34 cellular contexts compared by ENCODE assay signal in the genomic region with DNA sequence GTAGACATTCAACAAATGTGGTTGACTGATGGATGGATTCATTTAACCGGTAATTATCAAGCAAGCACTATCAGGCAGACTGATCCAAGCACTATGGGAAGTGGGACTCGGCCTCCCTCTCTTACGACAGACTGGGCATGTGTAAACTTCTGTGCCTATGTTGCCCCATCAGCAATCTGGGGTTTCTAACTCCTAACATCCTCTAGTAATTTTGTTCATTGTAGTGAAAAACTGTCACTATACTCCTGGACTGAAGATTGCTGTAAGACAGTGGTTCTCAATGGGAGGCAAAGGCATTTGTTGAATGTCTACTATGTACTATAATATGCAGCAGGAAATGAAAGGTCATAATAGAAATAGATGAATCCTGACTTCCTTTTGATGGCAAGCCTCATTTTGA. TPM values are rescaled to one million over a fixed set of nuclear protein-coding genes. Genes with fewer than 3 reads are reported as not detected.
DNase-seq lines count a peak whose midpoint lies in the region; ATAC-seq, FAIRE-seq and TF ChIP-seq lines count a peak whose summit lies in the region.
"Had no signal": no experiment of that assay in that cellular context is flagged by ENCODE, and none has a peak within 500 bp of the region (broad histone marks: within the 10 kb centered on the region; RNA-seq: fewer than 3 reads in every experiment).

No MANE protein-coding gene starts in this region.

- H4K20me1 ChIP-seq in astrocyte (ENCODE audit: insufficient read depth, low read length) = no peaks in the 10 kb centered on the region

- H3K4me1 Mint-ChIP-seq in astrocyte (ENCODE audit: low read depth, unreplicated experiment) = peaks cover 26% of the 10 kb centered on the region
- H3K4me1 Mint-ChIP-seq in CD8-positive, alpha-beta memory T cell = peaks cover 7 to 32% (median 16%) of the 10 kb centered on the region in 3 donors
- peaks cover 28% of the 10 kb centered on the region for H3K4me1 Mint-ChIP-seq in activated T-helper 1 cell treated with anti-CD3 and anti-CD28 coated beads, Interleukin-12 subunit alpha, Interleukin-12 subunit beta, Interleukin-2, Interleukin-4 antibody, amounts not matched to agents 30 ng/mL and 10 ng/mL and 1 ng/mL, durations not matched to agents 14 hours and 24 hours and 36 hours (ENCODE audit: low read depth)

- no peaks in the 10 kb centered on the region for H3K9me3 Mint-ChIP-seq in astrocyte (ENCODE audit: unreplicated experiment)
- H3K9me3 Mint-ChIP-seq in CD8-positive, alpha-beta memory T cell = no peaks in the 10 kb centered on the region
- no peaks in the 10 kb centered on the region for H3K9me3 Mint-ChIP-seq in activated T-helper 1 cell treated with anti-CD3 and anti-CD28 coated beads, Interleukin-12 subunit alpha, Interleukin-12 subunit beta, Interleukin-2, Interleukin-4 antibody, amounts not matched to agents 30 ng/mL and 10 ng/mL and 1 ng/mL, durations not matched to agents 14 hours and 24 hours and 36 hours
- H3K9me3 Mint-ChIP-seq: activated CD4-positive, alpha-beta T cell treated with anti-CD3 and anti-CD28 coated beads, Interleukin-2, amount 10 ng/mL, durations not matched to agents 24 days and 14 days; HFFc6; mesothelial cell of epicardium; naive B cell; WTC11 had no signal

- FAIRE-seq in H54 (lab: Jason Lieb, UNC) = peak; percentile 87
- FAIRE-seq in astrocyte (lab: Jason Lieb, UNC) = peak; percentile 81
- FAIRE-seq: kidney had no signal

- H3K27ac ChIP-seq in astrocyte (ENCODE audit: low read depth, low read length) = no peak overlapping the region
- peak overlapping the region; percentile 49 for H3K27ac ChIP-seq in neutrophil
- no peak overlapping the region for H3K27ac ChIP-seq in CD8-positive, alpha-beta memory T cell (ENCODE audit: low read depth, low read length)
- H3K27ac ChIP-seq: ascending aorta, cardiac muscle cell, coronary artery, tibial artery had no signal

- no peak overlapping the region for H3K4me3 Mint-ChIP-seq in astrocyte (ENCODE audit: unreplicated experiment)
- H3K4me3 Mint-ChIP-seq in CD8-positive, alpha-beta memory T cell = no peak overlapping the region
- H3K4me3 Mint-ChIP-seq in activated T-helper 1 cell treated with anti-CD3 and anti-CD28 coated beads, Interleukin-12 subunit alpha, Interleukin-12 subunit beta, Interleukin-2, Interleukin-4 antibody, amounts not matched to agents 30 ng/mL and 10 ng/mL and 1 ng/mL, durations not matched to agents 14 hours and 24 hours and 36 hours = no peak overlapping the region
- H3K4me3 Mint-ChIP-seq: activated CD4-positive, alpha-beta T cell treated with anti-CD3 and anti-CD28 coated beads, Interleukin-2, amount 10 ng/mL, durations not matched to agents 24 days and 14 days; HFFc6; mesothelial cell of epicardium; naive B cell; WTC11 had no signal

- no peaks in the 10 kb centered on the region for H3K36me3 Mint-ChIP-seq in astrocyte (ENCODE audit: low read depth, unreplicated experiment)
- no peaks in the 10 kb centered on the region for H3K36me3 Mint-ChIP-seq in CD8-positive, alpha-beta memory T cell
- no peaks in the 10 kb centered on the region for H3K36me3 Mint-ChIP-seq in activated T-helper 1 cell treated with anti-CD3 and anti-CD28 coated beads, Interleukin-12 subunit alpha, Interleukin-12 subunit beta, Interleukin-2, Interleukin-4 antibody, amounts not matched to agents 30 ng/mL and 10 ng/mL and 1 ng/mL, durations not matched to agents 14 hours and 24 hours and 36 hours (ENCODE audit: low read depth)
- H3K36me3 Mint-ChIP-seq: mesothelial cell of epicardium, naive B cell, WTC11 had no signal

- H3K27me3 Mint-ChIP-seq in astrocyte (ENCODE audit: low read depth, unreplicated experiment) = no peaks in the 10 kb centered on the region
- peaks cover 0 to 3% of the 10 kb centered on the region in 2 donors for H3K27me3 Mint-ChIP-seq in CD8-positive, alpha-beta memory T cell
- no peaks in the 10 kb centered on the region for H3K27me3 Mint-ChIP-seq in activated T-helper 1 cell treated with anti-CD3 and anti-CD28 coated beads, Interleukin-12 subunit alpha, Interleukin-12 subunit beta, Interleukin-2, Interleukin-4 antibody, amounts not matched to agents 30 ng/mL and 10 ng/mL and 1 ng/mL, durations not matched to agents 14 hours and 24 hours and 36 hours (ENCODE audit: insufficient read depth)
- H3K27me3 Mint-ChIP-seq: naive B cell had no signal

- H2AFZ ChIP-seq in astrocyte (ENCODE audit: low read depth, low read length) = no peak overlapping the region

- peak; percentile 45 for DNase-seq in CD1c-positive myeloid dendritic cell (ENCODE audit: extremely low spot score)
- no peak for DNase-seq in H54 (ENCODE audit: insufficient read length, low spot score)
- no peak for DNase-seq in astrocyte (ENCODE audit: low read depth)
- DNase-seq in CD8-positive, alpha-beta memory T cell = no peak
- no peak for DNase-seq in activated T-helper 1 cell treated with anti-CD3 and anti-CD28 coated beads, Interleukin-12 subunit alpha, Interleukin-12 subunit beta, Interleukin-2, Interleukin-4 antibody, amounts not matched to agents 30 ng/mL and 10 ng/mL and 1 ng/mL, durations not matched to agents 14 hours and 24 hours and 36 hours (ENCODE audit: low spot score)
- DNase-seq: activated CD4-positive, alpha-beta T cell treated with anti-CD3 and anti-CD28 coated beads, Interleukin-2, amount 10 ng/mL, durations not matched to agents 24 days and 14 days; activated gamma-delta T cell; activated T-cell treated with anti-CD3 and anti-CD28 coated beads, Interleukin-2, amount 50 U/mL, for 1 hour; C1 segment of cervical spinal cord; DMS79 treated with DMSO at 0.1 percent for 48 hours; effector memory CD4-positive, alpha-beta T cell; GF-D8; GOT3; HFFc6; KG1; kidney; naive B cell; NCI-H1417; NCI-H2029; NCI-H526; right cardiac atrium; SHP77; stimulated activated CD4-positive, alpha-beta T cell treated with anti-CD3 and anti-CD28 coated beads, Interleukin-12 subunit alpha, Interleukin-12 subunit beta, amount 100 ng/mL, for 4 hours; stimulated activated CD4-positive, alpha-beta T cell treated with anti-CD3 and anti-CD28 coated beads, Interleukin-2, amount 100 ng/mL, for 48 hours; SW 1271; tibial artery had no signal

- intact Hi-C loops in activated T-helper 1 cell treated with anti-CD3 and anti-CD28 coated beads, Interleukin-12 subunit alpha, Interleukin-12 subunit beta, Interleukin-2, Interleukin-4 antibody, amounts not matched to agents 30 ng/mL and 10 ng/mL and 1 ng/mL, durations not matched to agents 14 hours and 24 hours and 36 hours (cut with micrococcal nuclease) = no loop called here

- H3K27ac Mint-ChIP-seq in astrocyte (ENCODE audit: unreplicated experiment) = no peak overlapping the region
- peak overlapping the region in 1 of 8 donors; percentile 27 for H3K27ac Mint-ChIP-seq in CD8-positive, alpha-beta memory T cell
- no peak overlapping the region for H3K27ac Mint-ChIP-seq in activated T-helper 1 cell treated with anti-CD3 and anti-CD28 coated beads, Interleukin-12 subunit alpha, Interleukin-12 subunit beta, Interleukin-2, Interleukin-4 antibody, amounts not matched to agents 30 ng/mL and 10 ng/mL and 1 ng/mL, durations not matched to agents 14 hours and 24 hours and 36 hours
- H3K27ac Mint-ChIP-seq: activated CD4-positive, alpha-beta T cell treated with anti-CD3 and anti-CD28 coated beads, Interleukin-2, amount 10 ng/mL, durations not matched to agents 24 days and 14 days; HFFc6; mesothelial cell of epicardium; WTC11 had no signal

- no peaks in the 10 kb centered on the region for H3K79me2 ChIP-seq in astrocyte (ENCODE audit: insufficient read depth, low read length)

- no peaks in the 10 kb centered on the region for H3K27me3 ChIP-seq in astrocyte (ENCODE audit: insufficient read depth, low read length)
- H3K27me3 ChIP-seq in neutrophil = no peaks in the 10 kb centered on the region
- H3K27me3 ChIP-seq in CD8-positive, alpha-beta memory T cell (ENCODE audit: insufficient read depth, low read length, poor library complexity, severe bottlenecking) = no peaks in the 10 kb centered on the region
- H3K27me3 ChIP-seq: ascending aorta, cardiac muscle cell, tibial artery had no signal

- H3K9me3 ChIP-seq in astrocyte (ENCODE audit: insufficient read depth, low read depth, low read length) (no peaks in the 10 kb centered on the region), neutrophil (no peaks in the 10 kb centered on the region)
- H3K9me3 ChIP-seq in CD8-positive, alpha-beta memory T cell (ENCODE audit: low read length) = no peaks in the 10 kb centered on the region
- H3K9me3 ChIP-seq: ascending aorta, tibial artery had no signal

- POLR2A ChIA-PET in CD8-positive, alpha-beta memory T cell (lab: Charles Lee) = no interaction called here

- CTCF ChIA-PET in CD8-positive, alpha-beta memory T cell (lab: Charles Lee) = no interaction called here

- TF ChIP-seq CTCF in astrocyte (IDR thresholded peaks at IDR 0.05; ENCODE audit: insufficient read depth, low read depth, low read length) = no peak
- no peak for TF ChIP-seq CTCF in neutrophil (IDR thresholded peaks at IDR 0.05)

- no peak for ATAC-seq in GM21576 (IDR thresholded peaks at IDR 0.05; ENCODE audit: unreplicated experiment)
- ATAC-seq: Panc1, WTC11 had no signal

- peaks cover 10% of the 10 kb centered on the region for H3K4me1 ChIP-seq in astrocyte (ENCODE audit: insufficient read depth, low read length)
- H3K4me1 ChIP-seq in neutrophil (ENCODE audit: control insufficient read depth in 1 of 2, insufficient read depth in 1 of 2, low read depth in 1 of 2, low read length in 1 of 2) = peaks cover 33 to 47% of the 10 kb centered on the region in 2 experiments
- peaks cover 13% of the 10 kb centered on the region for H3K4me1 ChIP-seq in CD8-positive, alpha-beta memory T cell (ENCODE audit: insufficient read depth, low read length)

- H3K36me3 ChIP-seq in astrocyte (ENCODE audit: insufficient read depth, low read length) (no peaks in the 10 kb centered on the region), neutrophil (no peaks in the 10 kb centered on the region)
- H3K36me3 ChIP-seq in CD8-positive, alpha-beta memory T cell (ENCODE audit: insufficient read depth, low read length) = no peaks in the 10 kb centered on the region
- H3K36me3 ChIP-seq: ascending aorta, cardiac muscle cell, tibial artery had no signal

- no peak overlapping the region for H3K4me3 ChIP-seq in astrocyte (ENCODE audit: insufficient read depth, low read depth, low read length)
- H3K4me3 ChIP-seq in neutrophil (ENCODE audit: low read depth in 1 of 2, low read length in 1 of 2) = no peak overlapping the region
- no peak overlapping the region for H3K4me3 ChIP-seq in CD8-positive, alpha-beta memory T cell (ENCODE audit: low read length)
- H3K4me3 ChIP-seq: ascending aorta, cardiac muscle cell, coronary artery, tibial artery had no signal

- TF ChIP-seq POLR2A in H54 (IDR thresholded peaks at IDR 0.05; ENCODE audit: low read depth, low read length) = no peak

- H3K9ac ChIP-seq in astrocyte (ENCODE audit: low read length) = no peak overlapping the region

- H3K4me2 ChIP-seq in astrocyte (ENCODE audit: low read length) = no peak overlapping the region

RNA-seq across cellular contexts. Expression of a gene that starts 51.2 kb away (rescaled TPM):
- 56.4 and 63.3 TPM in 2 replicates for total RNA-seq in astrocyte
- total RNA-seq in CD8-positive, alpha-beta memory T cell = 10 to 100 TPM; 95.4 to 96.2 TPM
- polyA plus RNA-seq in CD8-positive, alpha-beta memory T cell = 60.2 TPM
- total RNA-seq in activated T-helper 1 cell treated with anti-CD3 and anti-CD28 coated beads, Interleukin-12 subunit alpha, Interleukin-12 subunit beta, Interleukin-2, Interleukin-4 antibody, amounts not matched to agents 30 ng/mL and 10 ng/mL and 1 ng/mL, durations not matched to agents 14 hours and 24 hours and 36 hours = 98.2 and 111 TPM in 2 replicates
